17 cellular contexts compared by ENCODE assay signal in genomic region chr13:113454936-113455335, GRCh38.
"Had no signal": no experiment of that assay in that cellular context is flagged by ENCODE, and none has a peak within 500 bp of the region (broad histone marks: within the 10 kb centered on the region; RNA-seq: fewer than 3 reads in every experiment).

No MANE protein-coding gene starts in this region.

- H3K9me3 ChIP-seq: left lung, neutrophil, SK-N-SH, suprapubic skin had no signal

- H3K4me2 ChIP-seq: SK-N-SH had no signal

- ATAC-seq: activated CD8-positive, alpha-beta memory T cell treated with anti-CD3 and anti-CD28 coated beads, Interleukin-2, amount 10 ng/mL, durations not matched to agents 7 days and 5 days; activated T-cell treated with anti-CD3 and anti-CD28 coated beads, Interleukin-2, amount 50 U/mL, for 4 hours; left lung; natural killer cell; stimulated activated naive CD8-positive, alpha-beta T cell treated with anti-CD3 and anti-CD28 coated beads, Interleukin-15, Interleukin-2, amounts not matched to agents 100 U/mL and 50 U/mL, for 24 hours; T-cell had no signal

- DNase-seq: activated CD4-positive, alpha-beta T cell treated with anti-CD3 and anti-CD28 coated beads, Interleukin-2, amount 50 U/mL, for 48 hours; activated CD8-positive, alpha-beta memory T cell treated with anti-CD3 and anti-CD28 coated beads, Interleukin-2, amount 10 ng/mL, durations not matched to agents 7 days and 5 days; activated gamma-delta T cell treated with Interleukin-2 at 50 U/mL for 16 hours; activated naive CD8-positive, alpha-beta T cell treated with anti-CD3 and anti-CD28 coated beads for 36 hours; activated T-cell treated with anti-CD3 and anti-CD28 coated beads, Interleukin-2, amount 50 U/mL, for 4 hours; dermis blood vessel endothelial cell; foreskin melanocyte; islet precursor cell; left lung; natural killer cell; stimulated activated naive CD8-positive, alpha-beta T cell treated with anti-CD3 and anti-CD28 coated beads, Interleukin-15, Interleukin-2, amounts not matched to agents 100 U/mL and 50 U/mL, for 24 hours; T-cell; T-helper 9 cell had no signal

- H3K9me2 ChIP-seq: SK-N-SH had no signal

- H3K27me3 ChIP-seq: left lung, neutrophil, suprapubic skin had no signal

- H3K4me1 ChIP-seq: left lung had no signal

- H3K4me3 ChIP-seq: left lung, suprapubic skin had no signal

- H3K27ac ChIP-seq: epithelial cell of prostate, left lung, neutrophil, suprapubic skin had no signal
